In genomic region chr11:133917921-133918605, GRCh38 we compare ENCODE assay signal across 15 cellular contexts. TPM values are rescaled to one million over a fixed set of nuclear protein-coding genes. Genes with fewer than 3 reads are reported as not detected.
DNase-seq lines count a peak whose midpoint lies in the region; ATAC-seq and TF ChIP-seq lines count a peak whose summit lies in the region.
"Had no signal": no experiment of that assay in that cellular context is flagged by ENCODE, and none has a peak within 500 bp of the region (broad histone marks: within the 10 kb centered on the region; RNA-seq: fewer than 3 reads in every experiment).

No MANE protein-coding gene starts in this region.

- peak overlapping the region; percentile 41 to 92 (median 67) for H3K4me3 Mint-ChIP-seq in CD4-positive, CD25-positive, alpha-beta regulatory T cell
- H3K4me3 Mint-ChIP-seq in endothelial cell (ENCODE audit: unreplicated experiment), result no peak overlapping the region
- peak overlapping the region; percentile 55 for H3K4me3 Mint-ChIP-seq in mesothelial cell of epicardium
- H3K4me3 Mint-ChIP-seq: stimulated activated naive CD8-positive, alpha-beta T cell treated with anti-CD3 and anti-CD28 coated beads, Interleukin-15, Interleukin-2, amounts not matched to agents 100 ng/mL and 50 ng/mL, for 24 hours had no signal

- DNase-seq in CD4-positive, CD25-positive, alpha-beta regulatory T cell, result no peak
- DNase-seq in endothelial cell (ENCODE audit: low spot score) (peak; percentile 35), mesothelial cell of epicardium (ENCODE audit: low spot score in 2 of 2, unreplicated experiment in 2 of 2) (no peak), NOMO-1 treated with dmso at 0.1 percent for 144 hours (lab: John Stamatoyannopoulos, UW; ENCODE audit: unreplicated experiment) (no peak), occipital lobe (lab: John Stamatoyannopoulos, UW) (no peak), Right ventricle myocardium superior (no peak)
- DNase-seq: activated CD4-positive, CD25-positive, alpha-beta regulatory T cell; DMS 273 treated with DMSO at 0.1 percent for 48 hours; NCI-H2227 treated with DMSO at 0.1 percent for 48 hours; small intestine; T-helper 1 cell had no signal

- H3K36me3 ChIP-seq in CD4-positive, CD25-positive, alpha-beta regulatory T cell (ENCODE audit: control insufficient read depth, insufficient read depth, low read length), result peaks cover 7% of the 10 kb centered on the region
- peaks cover 74% of the 10 kb centered on the region for H3K36me3 ChIP-seq in HUES48 (ENCODE audit: control insufficient read depth, insufficient read depth, low read length)

- H3K4me1 Mint-ChIP-seq in CD4-positive, CD25-positive, alpha-beta regulatory T cell, result peaks cover 0 to 13% (median 4%) of the 10 kb centered on the region in 4 donors
- peaks cover 6% of the 10 kb centered on the region for H3K4me1 Mint-ChIP-seq in endothelial cell (ENCODE audit: unreplicated experiment)
- no peaks in the 10 kb centered on the region for H3K4me1 Mint-ChIP-seq in mesothelial cell of epicardium
- H3K4me1 Mint-ChIP-seq: activated naive CD4-positive, alpha-beta T cell treated with anti-CD3 and anti-CD28 coated beads, Interleukin-2, amount 50 U/mL, for 24 hours had no signal

- H3K9me3 ChIP-seq in CD4-positive, CD25-positive, alpha-beta regulatory T cell (ENCODE audit: control insufficient read depth in 2 of 2, low read length in 2 of 2), result no peaks in the 10 kb centered on the region
- no peaks in the 10 kb centered on the region for H3K9me3 ChIP-seq in HUES48 (ENCODE audit: control insufficient read depth, insufficient read depth, low read length)

- H3K27me3 Mint-ChIP-seq in CD4-positive, CD25-positive, alpha-beta regulatory T cell, result no peaks in the 10 kb centered on the region
- peaks cover 6% of the 10 kb centered on the region for H3K27me3 Mint-ChIP-seq in endothelial cell (ENCODE audit: unreplicated experiment)
- H3K27me3 Mint-ChIP-seq in mesothelial cell of epicardium (ENCODE audit: low read depth), result peaks cover 21% of the 10 kb centered on the region
- H3K27me3 Mint-ChIP-seq: activated naive CD4-positive, alpha-beta T cell treated with anti-CD3 and anti-CD28 coated beads, Interleukin-2, amount 50 U/mL, for 24 hours; stimulated activated naive CD8-positive, alpha-beta T cell treated with anti-CD3 and anti-CD28 coated beads, Interleukin-15, Interleukin-2, amounts not matched to agents 100 ng/mL and 50 ng/mL, for 24 hours had no signal

- no peak overlapping the region for H3K4me3 ChIP-seq in CD4-positive, CD25-positive, alpha-beta regulatory T cell (ENCODE audit: low read depth, low read length)
- H3K4me3 ChIP-seq in HUES48 (ENCODE audit: low read depth, low read length), result peak overlapping the region; percentile 48; the same call in 1 of the 2 replicates

- H3K27me3 ChIP-seq in CD4-positive, CD25-positive, alpha-beta regulatory T cell (ENCODE audit: control insufficient read depth, insufficient read depth, low read length), result no peaks in the 10 kb centered on the region
- no peaks in the 10 kb centered on the region for H3K27me3 ChIP-seq in HUES48 (ENCODE audit: control insufficient read depth, insufficient read depth, low read length)

- H3K27ac ChIP-seq in CD4-positive, CD25-positive, alpha-beta regulatory T cell (ENCODE audit: insufficient read depth, low read length, poor library complexity, severe bottlenecking), result no peak overlapping the region
- peak overlapping the region; percentile 71 for H3K27ac ChIP-seq in HUES48 (ENCODE audit: low read depth, low read length)

- H3K9ac ChIP-seq in HUES48 (ENCODE audit: low read depth, low read length), result no peak overlapping the region

- TF ChIP-seq CTCF in endothelial cell (IDR thresholded peaks at IDR 0.05; ENCODE audit: unreplicated experiment), result no peak
- TF ChIP-seq CTCF in mesothelial cell of epicardium (IDR thresholded peaks at IDR 0.05; ENCODE audit: unreplicated experiment), result no peak

- H3K36me3 Mint-ChIP-seq in CD4-positive, CD25-positive, alpha-beta regulatory T cell, result peaks cover 16% of the 10 kb centered on the region
- H3K36me3 Mint-ChIP-seq in endothelial cell (ENCODE audit: low read depth, unreplicated experiment) (peaks cover 4% of the 10 kb centered on the region), mesothelial cell of epicardium (no peaks in the 10 kb centered on the region)

- H3K4me1 ChIP-seq in CD4-positive, CD25-positive, alpha-beta regulatory T cell (ENCODE audit: control insufficient read depth, insufficient read depth, low read length, poor library complexity, severe bottlenecking), result peaks cover 12% of the 10 kb centered on the region
- H3K4me1 ChIP-seq in HUES48 (ENCODE audit: control insufficient read depth, insufficient read depth, low read length), result 0 out of 2 replicates have a peak, but pooled peaks cover 7% of the 10 kb centered on the region

- peaks cover 0 to 1% (median 0%) of the 10 kb centered on the region in 7 donors for H3K9me3 Mint-ChIP-seq in CD4-positive, CD25-positive, alpha-beta regulatory T cell
- no peaks in the 10 kb centered on the region for H3K9me3 Mint-ChIP-seq in endothelial cell (ENCODE audit: unreplicated experiment)
- H3K9me3 Mint-ChIP-seq in mesothelial cell of epicardium, result no peaks in the 10 kb centered on the region
- H3K9me3 Mint-ChIP-seq: activated naive CD4-positive, alpha-beta T cell treated with anti-CD3 and anti-CD28 coated beads, Interleukin-2, amount 50 U/mL, for 24 hours; stimulated activated naive CD8-positive, alpha-beta T cell treated with anti-CD3 and anti-CD28 coated beads, Interleukin-15, Interleukin-2, amounts not matched to agents 100 ng/mL and 50 ng/mL, for 24 hours had no signal

- intact Hi-C loops in Right ventricle myocardium superior (cut with DNase I), result no loop called here

- ATAC-seq in CD4-positive, CD25-positive, alpha-beta regulatory T cell (ENCODE audit: low read depth in 2 of 2), result no peak
- no peak for ATAC-seq in GM19463 (IDR thresholded peaks at IDR 0.05; ENCODE audit: unreplicated experiment)
- ATAC-seq in Right ventricle myocardium superior (ENCODE audit: poor library complexity), result no peak

- H3K27ac Mint-ChIP-seq in CD4-positive, CD25-positive, alpha-beta regulatory T cell, result peak overlapping the region in 1 of 3 donors; percentile 43
- H3K27ac Mint-ChIP-seq in endothelial cell (ENCODE audit: unreplicated experiment) (no peak overlapping the region), mesothelial cell of epicardium (no peak overlapping the region)
- H3K27ac Mint-ChIP-seq: activated naive CD4-positive, alpha-beta T cell treated with anti-CD3 and anti-CD28 coated beads, Interleukin-2, amount 50 U/mL, for 24 hours had no signal

RNA-seq across cellular contexts. Expression of gene IGSF9B, which starts 38.7 kb away (rescaled TPM):
- total RNA-seq in CD4-positive, CD25-positive, alpha-beta regulatory T cell, result 40.0 TPM
- polyA plus RNA-seq in CD4-positive, CD25-positive, alpha-beta regulatory T cell, result 1 to 10 TPM in 2 of 4 donors, under 1 TPM in 2; 0.65 to 2.9 (median 0.99) TPM
- total RNA-seq in endothelial cell (ENCODE audit: unreplicated experiment) (6.6 TPM), mesothelial cell of epicardium (4.8 to 7.0 TPM (median 5.8 TPM) in 3 replicates), occipital lobe (5.5 TPM), Right ventricle myocardium superior (38.9 TPM)
